ENCODE assay signal across 3 cellular contexts in genomic region chrY:23401818-23402217, GRCh38.
DNase-seq lines count a peak whose midpoint lies in the region; ATAC-seq lines count a peak whose summit lies in the region.
"Not testable (repeated sequence)": the region's sequence is repeated elsewhere in the genome, so short reads cannot be mapped to it uniquely, and the experiment has no call there.

No MANE protein-coding gene starts in this region.

- not testable (repeated sequence) for DNase-seq in Right ventricle myocardium inferior (ENCODE audit: missing footprints); Right ventricle myocardium superior; left ventricle myocardium superior

- intact Hi-C loops in Right ventricle myocardium inferior (cut with DNase I); Right ventricle myocardium superior (cut with DNase I); left ventricle myocardium superior (cut with micrococcal nuclease): not testable (repeated sequence)

- ATAC-seq in Right ventricle myocardium inferior (peak; percentile 56), Right ventricle myocardium superior (ENCODE audit: poor library complexity) (peak; percentile 85), left ventricle myocardium superior (peak; percentile 69)
